18 cellular contexts compared by ENCODE assay signal in genomic region chr5:119021333-119021732, GRCh38. TPM values are rescaled to one million over a fixed set of nuclear protein-coding genes. Genes with fewer than 3 reads are reported as not detected.
DNase-seq lines count a peak whose midpoint lies in the region; ATAC-seq, FAIRE-seq and TF ChIP-seq lines count a peak whose summit lies in the region.
"Had no signal": no experiment of that assay in that cellular context is flagged by ENCODE, and none has a peak within 500 bp of the region (broad histone marks: within the 10 kb centered on the region; RNA-seq: fewer than 3 reads in every experiment).

No MANE protein-coding gene starts in this region.

- peaks cover 0 to 4% of the 10 kb centered on the region in 2 donors for H3K36me3 Mint-ChIP-seq in stimulated activated naive B cell treated with anti-CD40 and anti-IgM and Interleukin-4, amounts not matched to agents 10 μg/mL and 1 μg/mL and 100 μg/mL, for 72 hours
- no peaks in the 10 kb centered on the region for H3K36me3 Mint-ChIP-seq in chondrocyte (ENCODE audit: low read depth)
- H3K36me3 Mint-ChIP-seq: CD8-positive, alpha-beta T cell had no signal

- H3K27me3 ChIP-seq in OCI-LY1 (ENCODE audit: insufficient read depth, low read length), result no peaks in the 10 kb centered on the region
- H3K27me3 ChIP-seq in GM12878 (replicated peaks in 1 of 2; ENCODE audit: control insufficient read depth in 2 of 2, insufficient read depth in 2 of 2, low read length in 1 of 2), result no peaks in the 10 kb centered on the region
- H3K27me3 ChIP-seq: BE2C had no signal

- CTCF ChIA-PET in GM12878 (lab: Yijun Ruan, JAX), result interaction anchor here (0.6 to 12.5 kb wide), 40 partner anchors 9 to 901 kb away, joined by 3 to 143 read pairs (median 5); partner anchors contain the start of genes DMXL1, DTWD2 and TNFAIP8

- no TSS peak for BruUV-seq in GM12878 (replicated peaks; lab: Mats Ljungman, UMichigan)

- no peak for TF ChIP-seq EP300 in GM12878 (IDR thresholded peaks at IDR 0.05; ENCODE audit: borderline replicate concordance in 1 of 2, control insufficient read depth in 1 of 2, low read depth in 2 of 2, low read length in 2 of 2)

- no peaks in the 10 kb centered on the region for H3K9me3 ChIP-seq in OCI-LY1 (ENCODE audit: low read length)
- H3K9me3 ChIP-seq in GM12878 (replicated peaks; ENCODE audit: control insufficient read depth, insufficient read depth, low read length), result no peaks in the 10 kb centered on the region; the same call in 2 of the 3 replicates
- H3K9me3 ChIP-seq: BE2C, HAP-1 had no signal

- SMC1A ChIA-PET in GM12878 (lab: Charles Lee; ENCODE audit: uncharacterized antibody, unreplicated experiment), result interaction anchor here (0.6 to 7.1 kb wide), 32 partner anchors 9 to 525 kb away, joined by 3 to 91 read pairs (median 4); partner anchors contain the start of genes DMXL1 and DTWD2

- H3K4me3 ChIP-seq in OCI-LY1 (ENCODE audit: low read depth, low read length, poor library complexity, severe bottlenecking) (no peak overlapping the region), GM12878 (no peak overlapping the region)
- H3K4me3 ChIP-seq: HAP-1 had no signal

- H3K4me1 Mint-ChIP-seq in stimulated activated naive B cell treated with anti-CD40 and anti-IgM and Interleukin-4, amounts not matched to agents 10 μg/mL and 1 μg/mL and 100 μg/mL, for 72 hours, result peaks cover 32 to 69% of the 10 kb centered on the region in 2 donors
- H3K4me1 Mint-ChIP-seq in chondrocyte (ENCODE audit: low read depth), result peaks cover 4% of the 10 kb centered on the region

- H3K4me2 ChIP-seq in OCI-LY1 (ENCODE audit: low read length), result no peak overlapping the region
- no peak overlapping the region for H3K4me2 ChIP-seq in GM12878 (ENCODE audit: control insufficient read depth, insufficient read depth)
- H3K4me2 ChIP-seq: KMS-11 had no signal

- no peak for TF ChIP-seq POLR2A in GM12878 (IDR thresholded peaks at IDR 0.05; ENCODE audit: low read depth, low read length)

- H3K27ac Mint-ChIP-seq in stimulated activated naive B cell treated with anti-CD40 and anti-IgM and Interleukin-4, amounts not matched to agents 10 μg/mL and 1 μg/mL and 100 μg/mL, for 72 hours, result peak overlapping the region; percentile 70
- no peak overlapping the region for H3K27ac Mint-ChIP-seq in chondrocyte (ENCODE audit: unreplicated experiment)
- H3K27ac Mint-ChIP-seq: CD8-positive, alpha-beta T cell; T-helper 1 cell treated with Interleukin-12 subunit alpha and Interleukin-12 subunit beta and Interleukin-4 antibody, amounts not matched to agents 30 μg/mL and 1 μg/mL, for 36 hours had no signal

- H3K9ac ChIP-seq in OCI-LY1 (ENCODE audit: low read length) (no peak overlapping the region), GM12878 (ENCODE audit: control insufficient read depth, insufficient read depth, low read length) (no peak overlapping the region)
- H3K9ac ChIP-seq: KMS-11 had no signal

- POLR2A ChIA-PET in GM12878 (lab: Charles Lee), result interaction anchor here (0.8 to 1.2 kb wide), 4 partner anchors 33 to 391 kb away, joined by 3 to 4 read pairs (median 4); partner anchors contain the start of gene DTWD2

- ATAC-seq in GM18867 (IDR thresholded peaks at IDR 0.05; ENCODE audit: unreplicated experiment) (peak; percentile 9), GM12878 (no peak), GM18517 (IDR thresholded peaks at IDR 0.05; ENCODE audit: unreplicated experiment) (no peak)
- ATAC-seq in stimulated activated naive B cell treated with anti-CD40 and anti-IgM and Interleukin-4, amounts not matched to agents 10 μg/mL and 1 μg/mL and 100 μg/mL, for 72 hours (replicated peaks), result no peak

- in situ Hi-C loops in GM12878 (cut with MboI), result loop anchor here (5.0 kb wide), 1 partner anchor 386 kb away; no protein-coding TSS in a partner anchor

- DNase-seq in GM12878 (ENCODE audit: low read depth, low spot score) (no peak), chondrocyte (ENCODE audit: low spot score) (no peak), glomerular visceral epithelial cell (ENCODE audit: extremely low spot score) (no peak)
- no peak for DNase-seq in stimulated activated naive B cell treated with anti-CD40 and anti-IgM and Interleukin-4, amounts not matched to agents 10 μg/mL and 1 μg/mL and 100 μg/mL, for 72 hours
- DNase-seq: BE2C; CD8-positive, alpha-beta T cell; NCI-H1048; NCI-H1436 treated with DMSO at 0.1 percent for 48 hours; NCI-H2081; NCI-H510A; NCI-H82; SHP77 treated with DMSO at 0.1 percent for 48 hours had no signal

- no peaks in the 10 kb centered on the region for H3F3A ChIP-seq in OCI-LY1 (ENCODE audit: insufficient read depth, low read length)

- intact Hi-C loops in GM12878 (cut with micrococcal nuclease; ENCODE audit: unreplicated experiment), result loop anchor here (5.0 to 10.0 kb wide), 3 partner anchors 193 to 313 kb away; no protein-coding TSS in a partner anchor

- H3K27me3 Mint-ChIP-seq in stimulated activated naive B cell treated with anti-CD40 and anti-IgM and Interleukin-4, amounts not matched to agents 10 μg/mL and 1 μg/mL and 100 μg/mL, for 72 hours, result no peaks in the 10 kb centered on the region
- no peaks in the 10 kb centered on the region for H3K27me3 Mint-ChIP-seq in chondrocyte (ENCODE audit: low read depth)

- peaks cover 0 to 5% of the 10 kb centered on the region in 2 donors for H3K9me3 Mint-ChIP-seq in stimulated activated naive B cell treated with anti-CD40 and anti-IgM and Interleukin-4, amounts not matched to agents 10 μg/mL and 1 μg/mL and 100 μg/mL, for 72 hours
- peaks cover 8% of the 10 kb centered on the region for H3K9me3 Mint-ChIP-seq in chondrocyte (ENCODE audit: low read depth)
- H3K9me3 Mint-ChIP-seq: T-helper 1 cell treated with Interleukin-12 subunit alpha and Interleukin-12 subunit beta and Interleukin-4 antibody, amounts not matched to agents 30 μg/mL and 1 μg/mL, for 36 hours had no signal

- RAD21 ChIA-PET in GM12878 (lab: Charles Lee; ENCODE audit: unreplicated experiment), result interaction anchor here (0.6 to 6.2 kb wide), 37 partner anchors 11 to 418 kb away, joined by 3 to 84 read pairs (median 5); partner anchors contain the start of genes DMXL1 and DTWD2

- H3K79me2 ChIP-seq in OCI-LY1 (ENCODE audit: insufficient read depth, low read length) (no peaks in the 10 kb centered on the region), GM12878 (ENCODE audit: control insufficient read depth, insufficient read depth, low read length) (no peaks in the 10 kb centered on the region)

- no peak for FAIRE-seq in GM12878 (lab: Jason Lieb, UNC)

- H3K4me1 ChIP-seq in OCI-LY1 (ENCODE audit: insufficient read depth, low read length, severe bottlenecking) (peaks cover 53% of the 10 kb centered on the region), GM12878 (ENCODE audit: control insufficient read depth, insufficient read depth, low read length) (peaks cover 12% of the 10 kb centered on the region)
- H3K4me1 ChIP-seq: BE2C, HAP-1 had no signal

- H3K36me3 ChIP-seq in OCI-LY1 (ENCODE audit: insufficient read depth, low read length) (no peaks in the 10 kb centered on the region), GM12878 (ENCODE audit: control insufficient read depth in 2 of 2, insufficient read depth in 2 of 2, low read length in 1 of 2) (no peaks in the 10 kb centered on the region)
- H3K36me3 ChIP-seq: BE2C, HAP-1 had no signal

- no peaks in the 10 kb centered on the region for H3K9me2 ChIP-seq in OCI-LY1 (ENCODE audit: low read depth, low read length)

- no peak for TF ChIP-seq RAD21 in GM12878 (IDR thresholded peaks at IDR 0.05; ENCODE audit: insufficient read depth, low read depth, low read length)

- 55% methylated on average over 3 of the region's 3 CpGs for WGBS in GM12878 (ENCODE audit: insufficient coverage, insufficient replicate concordance, low lambda C conversion rate, missing lambda C conversion rate)

- no peak overlapping the region for H3K4me3 Mint-ChIP-seq in stimulated activated naive B cell treated with anti-CD40 and anti-IgM and Interleukin-4, amounts not matched to agents 10 μg/mL and 1 μg/mL and 100 μg/mL, for 72 hours
- H3K4me3 Mint-ChIP-seq in chondrocyte (ENCODE audit: unreplicated experiment), result no peak overlapping the region
- H3K4me3 Mint-ChIP-seq: CD8-positive, alpha-beta T cell; T-helper 1 cell treated with Interleukin-12 subunit alpha and Interleukin-12 subunit beta and Interleukin-4 antibody, amounts not matched to agents 30 μg/mL and 1 μg/mL, for 36 hours had no signal

- H3K27ac ChIP-seq in OCI-LY1 (ENCODE audit: low read depth, low read length, poor library complexity, severe bottlenecking), result peak overlapping the region; percentile 61
- H3K27ac ChIP-seq in GM12878 (ENCODE audit: control insufficient read depth, insufficient read depth), result no peak overlapping the region
- H3K27ac ChIP-seq: KMS-11 had no signal

- TF ChIP-seq CTCF in OCI-LY1 (IDR thresholded peaks at IDR 0.05; ENCODE audit: low read length) (no peak), GM12878 (IDR thresholded peaks at IDR 0.05 in 2 of 3, conservative IDR thresholded peaks at IDR 0.05 in 1 of 3; ENCODE audit: control insufficient read depth in 2 of 3, extremely low read depth in 1 of 3, insufficient read depth in 1 of 3, low read depth in 3 of 3, low read length in 3 of 3) (no peak), chondrocyte (IDR thresholded peaks at IDR 0.05) (no peak)

- H2AFZ ChIP-seq in OCI-LY1 (ENCODE audit: low read length) (no peak overlapping the region), GM12878 (ENCODE audit: control insufficient read depth, low read depth, low read length) (peak overlapping the region; percentile 18; the same call in 1 of the 2 replicates)

- H4K20me1 ChIP-seq in OCI-LY1 (ENCODE audit: insufficient read depth, low read length), result no peaks in the 10 kb centered on the region
- H4K20me1 ChIP-seq in GM12878 (ENCODE audit: control insufficient read depth, insufficient read depth), result no peaks in the 10 kb centered on the region

RNA-seq across cellular contexts. Expression of gene DTWD2, which starts 33.0 kb away (rescaled TPM):
- 16.0 and 18.1 TPM in 2 replicates for total RNA-seq in GM12878 (2013; cell fraction: nucleolus; rRNA removed)
- total RNA-seq in GM12878 (2014; rRNA removed) (8.0 and 8.4 TPM in 2 replicates), GM12878 (2014; rRNA removed; fragmentation: Illumina TruSeq; extraction: Trizol) (4.7 and 4.8 TPM in 2 replicates), GM12878 (2021) (6.3 and 6.5 TPM in 2 replicates), chondrocyte (7.9 to 10.5 TPM (median 9.0 TPM) in 3 replicates)
- 1.1 TPM for polyA plus RNA-seq in GM12878 (2011; ENCODE audit: low read depth)
- polyA plus RNA-seq in GM12878 (2011; rRNA removed) (5.2 and 8.0 TPM in 2 replicates), GM12878 (2014; fragmentation: Illumina TruSeq; extraction: Trizol) (4.4 TPM in 2 replicates), GM12878 (2014; fragmentation: Nextera tagmentation; extraction: Ambion mirVana) (1 to 10 TPM in 1 of 2 experiments, under 1 TPM in 1; 0.93 to 1.0 TPM), GM12878 (2014; rRNA removed) (3.5 and 5.3 TPM in 2 replicates), GM12878 (2016; fragmentation: Nextera tagmentation; extraction: Ambion mirVana) (1 to 10 TPM; 5.1 to 7.3 TPM)
- polyA plus RNA-seq in GM12878 (2011; cell fraction: cytosol; rRNA removed), result 5.3 and 6.3 TPM in 2 replicates
- 2.0 and 3.5 TPM in 2 replicates for polyA plus RNA-seq in GM12878 (2011; cell fraction: nucleus; rRNA removed)
- 1.6 and 2.3 TPM in 2 replicates for polyA plus RNA-seq in GM12878 (2012)
- 3.7 and 3.8 TPM in 2 replicates for polyA minus RNA-seq in GM12878 (2011; rRNA and poly(A)+ RNA removed)
- polyA minus RNA-seq in GM12878 (2011; cell fraction: cytosol; rRNA and poly(A)+ RNA removed), result 3.1 and 4.3 TPM in 2 replicates
- polyA minus RNA-seq in GM12878 (2011; cell fraction: nucleus; rRNA and poly(A)+ RNA removed), result 4.2 and 7.6 TPM in 2 replicates

RNA-seq across cellular contexts. Expression of gene DMXL1, which starts 49.6 kb away (rescaled TPM):
- 353 and 379 TPM in 2 replicates for total RNA-seq in GM12878 (2013; cell fraction: nucleolus; rRNA removed)
- total RNA-seq in GM12878 (2014; rRNA removed), result 52.8 and 60.0 TPM in 2 replicates
- total RNA-seq in GM12878 (2014; rRNA removed; fragmentation: Illumina TruSeq; extraction: Trizol), result 67.7 and 68.4 TPM in 2 replicates
- 45.7 and 49.2 TPM in 2 replicates for total RNA-seq in GM12878 (2021)
- polyA plus RNA-seq in GM12878 (2011; ENCODE audit: low read depth), result 11.7 TPM
- 34.2 and 51.2 TPM in 2 replicates for polyA plus RNA-seq in GM12878 (2011; rRNA removed)
- polyA plus RNA-seq in GM12878 (2011; cell fraction: cytosol; rRNA removed), result 8.6 and 10.3 TPM in 2 replicates
- 27.8 and 34.6 TPM in 2 replicates for polyA plus RNA-seq in GM12878 (2011; cell fraction: nucleus; rRNA removed)
- polyA plus RNA-seq in GM12878 (2012), result 24.8 and 28.3 TPM in 2 replicates
- polyA plus RNA-seq in GM12878 (2014; fragmentation: Illumina TruSeq; extraction: Trizol), result 37.1 and 73.0 TPM in 2 replicates
- 10 to 100 TPM in 1 of 2 experiments, 1 to 10 TPM in 1; 9.1 to 11.0 TPM for polyA plus RNA-seq in GM12878 (2014; fragmentation: Nextera tagmentation; extraction: Ambion mirVana)
- polyA plus RNA-seq in GM12878 (2014; rRNA removed), result 23.6 and 34.1 TPM in 2 replicates
- 10 to 100 TPM; 27.7 to 29.6 TPM for polyA plus RNA-seq in GM12878 (2016; fragmentation: Nextera tagmentation; extraction: Ambion mirVana)
- polyA minus RNA-seq in GM12878 (2011; rRNA and poly(A)+ RNA removed), result 50.9 and 75.0 TPM in 2 replicates
- polyA minus RNA-seq in GM12878 (2011; cell fraction: cytosol; rRNA and poly(A)+ RNA removed), result 16.4 and 17.1 TPM in 2 replicates
- polyA minus RNA-seq in GM12878 (2011; cell fraction: nucleus; rRNA and poly(A)+ RNA removed), result 73.7 and 94.3 TPM in 2 replicates
- 32.9 to 44.0 TPM (median 35.0 TPM) in 3 replicates for total RNA-seq in chondrocyte
